8 cellular contexts compared by ENCODE assay signal in the genomic region with DNA sequence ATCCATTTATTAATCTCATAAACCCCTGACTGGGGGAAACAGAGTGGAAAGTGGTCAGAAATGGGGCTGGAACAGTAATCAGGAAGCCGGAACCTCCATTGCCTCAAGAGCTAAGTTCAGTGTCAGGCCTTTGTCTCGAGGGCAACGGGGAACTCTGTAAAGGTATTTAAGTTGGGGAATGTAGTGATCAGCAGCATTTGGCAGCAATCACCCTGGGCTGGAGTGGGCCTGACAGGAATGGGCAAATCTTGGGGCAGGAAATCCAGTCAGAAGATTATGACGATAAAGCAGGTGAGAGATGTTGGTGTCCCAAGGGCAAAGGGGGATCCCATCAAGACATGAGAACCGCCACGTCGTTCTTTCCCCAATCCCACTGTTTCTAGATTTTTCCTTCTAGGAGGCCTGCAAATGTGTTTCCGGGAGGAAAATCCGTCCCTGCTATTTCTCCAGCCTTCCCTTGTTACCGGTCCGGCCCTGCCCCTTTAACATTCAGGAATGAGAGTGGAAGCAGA.
DNase-seq lines count a peak whose midpoint lies in the region; ATAC-seq, FAIRE-seq and TF ChIP-seq lines count a peak whose summit lies in the region.

No MANE protein-coding gene starts in this region.

- peak overlapping the region; percentile 85 for H3K9ac ChIP-seq in BLaER1
- peak overlapping the region; percentile 89 for H3K9ac ChIP-seq in KMS-11
- H3K9ac ChIP-seq in GM12878 (ENCODE audit: control insufficient read depth, insufficient read depth, low read length), result peak overlapping the region; percentile 91
- H3K9ac ChIP-seq in liver (ENCODE audit: low read depth in 1 of 2, low read length in 2 of 2), result peak overlapping the region; percentile 86 to 98

- SMC1A ChIA-PET in GM12878 (lab: Charles Lee; ENCODE audit: uncharacterized antibody, unreplicated experiment), result no interaction called here

- intact Hi-C loops in GM12878 (cut with micrococcal nuclease; ENCODE audit: unreplicated experiment) (no loop called here), thyroid gland (cut with DNase I) (loop anchor here (10.0 kb wide), 1 partner anchor 294 kb away; no protein-coding TSS in a partner anchor)

- RAD21 ChIA-PET in GM12878 (lab: Charles Lee; ENCODE audit: unreplicated experiment), result no interaction called here

- H3K4me3 ChIP-seq in BLaER1 (peak overlapping the region; percentile 70), KMS-11 (IDR thresholded peaks at IDR 0.05; ENCODE audit: insufficient read depth, low read depth, low read length) (no peak overlapping the region), GM12878 (peak overlapping the region; percentile 86), liver (ENCODE audit: low read depth in 1 of 3, low read length in 3 of 3) (peak overlapping the region; percentile 48 to 72 (median 50)), thyroid gland (replicated peaks in 1 of 3) (peak overlapping the region in 2 of 3 donors; percentile 23 to 45)

- POLR2A ChIA-PET in GM12878 (lab: Charles Lee), result no interaction called here

- CTCF ChIA-PET in GM12878 (lab: Yijun Ruan, JAX), result no interaction called here

- H3K27me3 ChIP-seq in BLaER1 (no peaks in the 10 kb centered on the region), KMS-11 (ENCODE audit: insufficient read depth, low read depth) (no peaks in the 10 kb centered on the region), GM12878 (replicated peaks in 1 of 2; ENCODE audit: control insufficient read depth in 2 of 2, insufficient read depth in 2 of 2, low read length in 1 of 2) (peaks cover 0 to 6% of the 10 kb centered on the region in 2 experiments; a peak in 2 of 4 replicates), liver (ENCODE audit: control insufficient read depth in 4 of 4, insufficient read depth in 4 of 4, low read length in 3 of 4) (no peaks in the 10 kb centered on the region), thyroid gland (no peaks in the 10 kb centered on the region)

- peak overlapping the region; percentile 81 for H2AFZ ChIP-seq in KMS-11 (ENCODE audit: low read depth)
- peak overlapping the region; percentile 93 for H2AFZ ChIP-seq in GM12878 (ENCODE audit: control insufficient read depth, low read depth, low read length)

- FAIRE-seq in GM12878 (lab: Jason Lieb, UNC), result peak; percentile 7

- H4K20me1 ChIP-seq in BLaER1 (no peaks in the 10 kb centered on the region), KMS-11 (ENCODE audit: insufficient read depth) (no peaks in the 10 kb centered on the region), GM12878 (ENCODE audit: control insufficient read depth, insufficient read depth) (no peaks in the 10 kb centered on the region)

- no peak for TF ChIP-seq CTCF in KMS-11 (conservative IDR thresholded peaks at IDR 0.05; ENCODE audit: low read depth, low read length)
- no peak for TF ChIP-seq CTCF in GM12878 (IDR thresholded peaks at IDR 0.05 in 2 of 3, conservative IDR thresholded peaks at IDR 0.05 in 1 of 3; ENCODE audit: control insufficient read depth in 2 of 3, extremely low read depth in 1 of 3, insufficient read depth in 1 of 3, low read depth in 3 of 3, low read length in 3 of 3)
- no peak for TF ChIP-seq CTCF in liver (IDR thresholded peaks at IDR 0.05; ENCODE audit: low read depth, low read length, missing input control)
- no peak for TF ChIP-seq CTCF in thyroid gland (IDR thresholded peaks at IDR 0.05)

- H3K36me3 ChIP-seq in BLaER1 (no peaks in the 10 kb centered on the region), KMS-11 (ENCODE audit: insufficient read depth) (no peaks in the 10 kb centered on the region), GM12878 (ENCODE audit: control insufficient read depth in 2 of 2, insufficient read depth in 2 of 2, low read length in 1 of 2) (no peaks in the 10 kb centered on the region), liver (ENCODE audit: control insufficient read depth in 4 of 4, insufficient read depth in 3 of 4, low read depth in 1 of 4, low read length in 3 of 4) (no peaks in the 10 kb centered on the region), thyroid gland (no peaks in the 10 kb centered on the region)

- H3K79me2 ChIP-seq in KMS-11 (ENCODE audit: insufficient read depth, low read depth), result no peaks in the 10 kb centered on the region
- H3K79me2 ChIP-seq in GM12878 (ENCODE audit: control insufficient read depth, insufficient read depth, low read length), result no peaks in the 10 kb centered on the region

- no peak for TF ChIP-seq EP300 in GM12878 (IDR thresholded peaks at IDR 0.05; ENCODE audit: borderline replicate concordance in 1 of 2, control insufficient read depth in 1 of 2, low read depth in 2 of 2, low read length in 2 of 2)

- H3K4me2 ChIP-seq in BLaER1 (peak overlapping the region; percentile 94), KMS-11 (peak overlapping the region; percentile 51; the same call in 1 of the 2 replicates), GM12878 (ENCODE audit: control insufficient read depth, insufficient read depth) (peak overlapping the region; percentile 62)

- H3K4me1 ChIP-seq in BLaER1 (peaks cover 49% of the 10 kb centered on the region), KMS-11 (ENCODE audit: low read depth, poor library complexity, severe bottlenecking) (no peaks in the 10 kb centered on the region), GM12878 (ENCODE audit: control insufficient read depth, insufficient read depth, low read length) (peaks cover 5% of the 10 kb centered on the region), liver (ENCODE audit: control insufficient read depth in 4 of 4, insufficient read depth in 4 of 4, low read length in 3 of 4) (peaks cover 0 to 23% (median 4%) of the 10 kb centered on the region in 4 donors), thyroid gland (peaks cover 6 to 9% of the 10 kb centered on the region in 2 donors)

- TF ChIP-seq POLR2A in GM12878 (IDR thresholded peaks at IDR 0.05; ENCODE audit: low read depth, low read length) (no peak), thyroid gland (IDR thresholded peaks at IDR 0.05) (no peak)

- DNase-seq in GM12878 (ENCODE audit: low read depth, low spot score), result no peak
- peak in 1 of 2 donors; percentile 3 for DNase-seq in thyroid gland
- DNase-seq in NOMO-1 (lab: John Stamatoyannopoulos, UW; ENCODE audit: unreplicated experiment in 2 of 2), result no peak
- DNase-seq in activated CD4-positive, CD25-positive, alpha-beta regulatory T cell (lab: John Stamatoyannopoulos, UW), result no peak
- no peak for DNase-seq in NCI-H2081 treated with DMSO at 0.1 percent for 48 hours (lab: John Stamatoyannopoulos, UW)

- ATAC-seq in GM12878, result no peak

- TF ChIP-seq RAD21 in GM12878 (IDR thresholded peaks at IDR 0.05; ENCODE audit: insufficient read depth, low read depth, low read length) (no peak), liver (IDR thresholded peaks at IDR 0.05) (no peak)

- WGBS in GM12878 (ENCODE audit: insufficient coverage, insufficient replicate concordance, low lambda C conversion rate, missing lambda C conversion rate), result 11% methylated on average over 11 of the region's 11 CpGs
- whole genome bisulfite sequencing in liver, result 30% methylated on average over 11 of the region's 11 CpGs
- WGBS in thyroid gland, 2 donors, result 35 to 42% methylated on average over 11 of the region's 11 CpGs

- TSS peak; percentile 91 for BruUV-seq in GM12878 (replicated peaks; lab: Mats Ljungman, UMichigan)

- H3K27ac ChIP-seq in BLaER1, result peak overlapping the region; percentile 89
- H3K27ac ChIP-seq in KMS-11, result peak overlapping the region; percentile 61
- H3K27ac ChIP-seq in GM12878 (ENCODE audit: control insufficient read depth, insufficient read depth), result peak overlapping the region; percentile 68
- peak overlapping the region; percentile 93 to 95 for H3K27ac ChIP-seq in liver (ENCODE audit: low read depth in 1 of 2, low read length in 2 of 2)
- H3K27ac ChIP-seq in thyroid gland, result peak overlapping the region; percentile 88 to 96 (median 93)

- in situ Hi-C loops in GM12878 (cut with MboI), result no loop called here

- H3K9me3 ChIP-seq in BLaER1 (no peaks in the 10 kb centered on the region), GM12878 (replicated peaks; ENCODE audit: control insufficient read depth, insufficient read depth, low read length) (no peaks in the 10 kb centered on the region; the same call in 2 of the 3 replicates), liver (ENCODE audit: control insufficient read depth in 4 of 4, low read length in 3 of 4) (no peaks in the 10 kb centered on the region), thyroid gland (no peaks in the 10 kb centered on the region)

TF ChIP-seq in GM12878, 131 proteins besides CTCF, POLR2A, EP300 and RAD21:
- TF ChIP-seq TBL1XR1 (IDR thresholded peaks at IDR 0.05; ENCODE audit: low read depth, low read length) (no peak), CBX5 (IDR thresholded peaks at IDR 0.05; ENCODE audit: low read depth) (no peak)

TF ChIP-seq in liver, 16 proteins besides CTCF, POLR2A, EP300 and RAD21 (continues in another document):
- TF ChIP-seq, protein P1, sequence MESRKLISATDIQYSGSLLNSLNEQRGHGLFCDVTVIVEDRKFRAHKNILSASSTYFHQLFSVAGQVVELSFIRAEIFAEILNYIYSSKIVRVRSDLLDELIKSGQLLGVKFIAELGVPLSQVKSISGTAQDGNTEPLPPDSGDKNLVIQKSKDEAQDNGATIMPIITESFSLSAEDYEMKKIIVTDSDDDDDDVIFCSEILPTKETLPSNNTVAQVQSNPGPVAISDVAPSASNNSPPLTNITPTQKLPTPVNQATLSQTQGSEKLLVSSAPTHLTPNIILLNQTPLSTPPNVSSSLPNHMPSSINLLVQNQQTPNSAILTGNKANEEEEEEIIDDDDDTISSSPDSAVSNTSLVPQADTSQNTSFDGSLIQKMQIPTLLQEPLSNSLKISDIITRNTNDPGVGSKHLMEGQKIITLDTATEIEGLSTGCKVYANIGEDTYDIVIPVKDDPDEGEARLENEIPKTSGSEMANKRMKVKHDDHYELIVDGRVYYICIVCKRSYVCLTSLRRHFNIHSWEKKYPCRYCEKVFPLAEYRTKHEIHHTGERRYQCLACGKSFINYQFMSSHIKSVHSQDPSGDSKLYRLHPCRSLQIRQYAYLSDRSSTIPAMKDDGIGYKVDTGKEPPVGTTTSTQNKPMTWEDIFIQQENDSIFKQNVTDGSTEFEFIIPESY (IDR thresholded peaks at IDR 0.05), result no peak
- TF ChIP-seq RXRA (IDR thresholded peaks at IDR 0.05) (no peak), SP1 (IDR thresholded peaks at IDR 0.05) (no peak), FOXA2 (IDR thresholded peaks at IDR 0.05) (no peak)
